ENCODE assay signal across 8 cellular contexts in genomic region chr1:40042337-40042736, GRCh38. TPM values are rescaled to one million over a fixed set of nuclear protein-coding genes. Genes with fewer than 3 reads are reported as not detected.
DNase-seq lines count a peak whose midpoint lies in the region; ATAC-seq, FAIRE-seq and TF ChIP-seq lines count a peak whose summit lies in the region.

No MANE protein-coding gene starts in this region.

- no peaks in the 10 kb centered on the region; the same call in 1 of the 2 replicates for H3K27me3 Mint-ChIP-seq in HFFc6 (ENCODE audit: insufficient read depth)

- CTCF ChIA-PET in A549 (lab: Yijun Ruan, JAX) = interaction anchor here (1.0 to 1.7 kb wide), 2 partner anchors 10 to 296 kb away, joined by 4 to 5 read pairs; no protein-coding TSS in a partner anchor
- CTCF ChIA-PET in K562 (lab: Yijun Ruan, JAX; ENCODE audit: low intra/inter-chr PET ratio) = no interaction called here

- H3K9me3 ChIP-seq in A549 = no peaks in the 10 kb centered on the region
- no peaks in the 10 kb centered on the region for H3K9me3 ChIP-seq in K562 (replicated peaks; ENCODE audit: control insufficient read depth, insufficient read depth, low read depth, low read length)
- no peaks in the 10 kb centered on the region for H3K9me3 ChIP-seq in mesodermal cell (ENCODE audit: control insufficient read depth, low read length)

- no peaks in the 10 kb centered on the region for H3K27me3 ChIP-seq in K562 (ENCODE audit: control insufficient read depth in 2 of 2, insufficient read depth in 2 of 2, low read length in 2 of 2)

- H3K79me2 ChIP-seq in K562 (ENCODE audit: control insufficient read depth, insufficient read depth, low read length) = peaks cover 66% of the 10 kb centered on the region

- no peaks in the 10 kb centered on the region for H3K9me3 Mint-ChIP-seq in HFFc6

- ATAC-seq in A549 = no peak
- ATAC-seq in K562 = no peak
- ATAC-seq in GM18873 (IDR thresholded peaks at IDR 0.05; ENCODE audit: low FRiP score, unreplicated experiment) = no peak

- WGBS in A549 (ENCODE audit: missing lambda C conversion rate) = 88% methylated on average over 4 of the region's 4 CpGs
- WGBS in K562 (ENCODE audit: insufficient coverage, low coverage, missing lambda C conversion rate) = 77% methylated on average over 4 of the region's 4 CpGs
- WGBS in mesodermal cell (ENCODE audit: insufficient coverage in 2 of 2), 2 experiments = 94 to 100% methylated on average over 1 to 4 of the region's 4 CpGs

- H2AFZ ChIP-seq in K562 (ENCODE audit: low read depth, low read length) = no peak overlapping the region

- no peak for FAIRE-seq in A549 (lab: Jason Lieb, UNC)
- no peak for FAIRE-seq in K562 (lab: Jason Lieb, UNC)

- POLR2A ChIA-PET in A549 (lab: Yijun Ruan, JAX) = no interaction called here
- POLR2A ChIA-PET in K562 (lab: Yijun Ruan, JAX) = interaction anchor here (0.6 to 6.2 kb wide), 6 partner anchors 10 to 615 kb away, joined by 3 to 72 read pairs (median 4); no protein-coding TSS in a partner anchor

- no peak for TF ChIP-seq CTCF in A549 (IDR thresholded peaks at IDR 0.05)
- TF ChIP-seq CTCF in HFFc6 (IDR thresholded peaks at IDR 0.05) = no peak
- TF ChIP-seq CTCF in K562 (IDR thresholded peaks at IDR 0.05 in 2 of 3, conservative IDR thresholded peaks at IDR 0.05 in 1 of 3; ENCODE audit: insufficient read depth in 2 of 3, low read depth in 1 of 3, low read length in 3 of 3) = no peak

- DNase-seq in A549 (ENCODE audit: low read depth in 1 of 2, low spot score in 1 of 2) = no peak
- DNase-seq in HFFc6 = no peak
- no peak for DNase-seq in K562 (ENCODE audit: extremely low read depth in 1 of 4, low spot score in 3 of 4)
- no peak for DNase-seq in NCI-H1436 treated with DMSO at 0.1 percent for 48 hours (lab: John Stamatoyannopoulos, UW)
- no peak for DNase-seq in foreskin melanocyte
- no peak for DNase-seq in HT-29 (ENCODE audit: low spot score)

- H3K36me3 ChIP-seq in K562 (ENCODE audit: control insufficient read depth, insufficient read depth, low read length) = peaks cover 42% of the 10 kb centered on the region
- H3K36me3 ChIP-seq in mesodermal cell (ENCODE audit: control insufficient read depth, insufficient read depth, low read length) = peaks cover 55% of the 10 kb centered on the region

- TF ChIP-seq RAD21 in A549 (conservative IDR thresholded peaks at IDR 0.05 in 1 of 2, IDR thresholded peaks at IDR 0.05 in 1 of 2) (no peak), K562 (CRISPR knock-in tag; conservative IDR thresholded peaks at IDR 0.05 in 1 of 2, IDR thresholded peaks at IDR 0.05 in 1 of 2) (no peak)

- peak overlapping the region; percentile 99; the same call in 1 of the 3 replicates for H3K4me3 ChIP-seq in A549
- peak overlapping the region; percentile 91 for H3K4me3 ChIP-seq in K562
- H3K4me3 ChIP-seq in mesodermal cell (ENCODE audit: extremely low read depth, insufficient read depth, low read length, poor library complexity, severe bottlenecking) = peak overlapping the region; percentile 99

- intact Hi-C loops in K562 (cut with micrococcal nuclease) = no loop called here

- H3K9ac ChIP-seq in K562 (ENCODE audit: insufficient read depth in 1 of 2, low read depth in 2 of 2, low read length in 2 of 2) = peak overlapping the region; percentile 56 to 99; a peak in 2 of 4 replicates

- BruUV-seq in K562 (replicated peaks; lab: Mats Ljungman, UMichigan) = no TSS peak

- H3K9me1 ChIP-seq in K562 (ENCODE audit: control insufficient read depth, insufficient read depth, low read length) = no peaks in the 10 kb centered on the region

- peaks cover 50% of the 10 kb centered on the region for H3K36me3 Mint-ChIP-seq in HFFc6 (ENCODE audit: low read depth)

- TF ChIP-seq POLR2A in A549 (IDR thresholded peaks at IDR 0.05; ENCODE audit: low read length) (no peak), K562 (conservative IDR thresholded peaks at IDR 0.05) (no peak; the same call in 1 of the 2 replicates)

- peak overlapping the region; percentile 99 for H3K27ac Mint-ChIP-seq in HFFc6

- peaks cover 31% of the 10 kb centered on the region for H3K4me1 ChIP-seq in A549
- peaks cover 29 to 51% of the 10 kb centered on the region in 2 experiments for H3K4me1 ChIP-seq in K562 (replicated peaks in 1 of 2; ENCODE audit: control insufficient read depth in 2 of 2, insufficient read depth in 2 of 2, low read length in 2 of 2)
- peaks cover 23% of the 10 kb centered on the region for H3K4me1 ChIP-seq in mesodermal cell (ENCODE audit: control insufficient read depth, insufficient read depth, low read length, poor library complexity, severe bottlenecking)

- in situ Hi-C loops in K562 (cut with MboI) = no loop called here

- TF ChIP-seq EP300 in A549 (IDR thresholded peaks at IDR 0.05) = no peak
- no peak for TF ChIP-seq EP300 in K562 (IDR thresholded peaks at IDR 0.05; ENCODE audit: low read length)

- no peaks in the 10 kb centered on the region; the same call in 1 of the 2 replicates for H4K20me1 ChIP-seq in K562 (replicated peaks; ENCODE audit: control insufficient read depth, insufficient read depth, low read length)

- H3K4me2 ChIP-seq in A549 = peak overlapping the region; percentile 99
- peak overlapping the region; percentile 64 for H3K4me2 ChIP-seq in K562 (ENCODE audit: insufficient read depth, low read length)

- peak overlapping the region; percentile 95 for H3K4me3 Mint-ChIP-seq in HFFc6

- H3K27ac ChIP-seq in A549 = no peak overlapping the region
- H3K27ac ChIP-seq in K562 (ENCODE audit: extremely low read depth, low read depth, low read length) = no peak overlapping the region
- no peak overlapping the region for H3K27ac ChIP-seq in mesodermal cell (ENCODE audit: low read depth, low read length, severe bottlenecking)

- peaks cover 74% of the 10 kb centered on the region for H3K4me1 Mint-ChIP-seq in HFFc6 (ENCODE audit: low read depth)

TF ChIP-seq in A549, 52 proteins besides CTCF, POLR2A, EP300 and RAD21 (continues in another document):
- no peak for TF ChIP-seq TP53 (CRISPR knock-in tag; IDR thresholded peaks at IDR 0.05)

RNA-seq across cellular contexts. Expression of gene CAP1, which starts 1.8 kb away (rescaled TPM):
- polyA plus RNA-seq in A549 (2011; rRNA removed) (258 and 274 TPM in 2 replicates), A549 (2017; fragmentation: RNase III; extraction: RNeasy Plus Mini Kit Qiagen cat#74134 plus additional on column Dnase treatment) (267 to 294 TPM (median 274 TPM) in 3 replicates), K562 (2011; rRNA removed) (485 and 488 TPM in 2 replicates), K562 (2014; fragmentation: Illumina TruSeq; extraction: Trizol) (310 and 337 TPM in 2 replicates), K562 (2014; fragmentation: Nextera tagmentation; extraction: Ambion mirVana) (100 to 1,000 TPM; 281 to 658 TPM), K562 (2014; rRNA removed) (269 and 277 TPM in 2 replicates)
- 131 and 150 TPM in 2 replicates for polyA plus RNA-seq in A549 (2012; cell fraction: cytosol; rRNA removed)
- 90.3 and 116 TPM in 2 replicates for polyA plus RNA-seq in A549 (2012; cell fraction: nucleus; rRNA removed)
- 135 and 165 TPM in 2 replicates for polyA minus RNA-seq in A549 (2011; rRNA and poly(A)+ RNA removed)
- 100 to 1,000 TPM; 665 to 743 (median 688) TPM for total RNA-seq in HFFc6 (2021; fragmentation: NEBNext Ultra II Directional; extraction: Animal tissue kit (Norgen Biotek cat#: 25700))
- 173 and 189 TPM in 2 replicates for total RNA-seq in K562 (2011; cell fraction: chromatin; rRNA removed; ENCODE audit: low replicate concordance)
- 98.9 and 116 TPM in 2 replicates for total RNA-seq in K562 (2011; cell fraction: nucleolus; rRNA removed)
- total RNA-seq in K562 (2011; cell fraction: nucleoplasm; rRNA removed) = 132 and 136 TPM in 2 replicates
- total RNA-seq in K562 (2014; rRNA removed) (230 and 251 TPM in 2 replicates), K562 (2014; rRNA removed; fragmentation: Illumina TruSeq; extraction: Trizol) (271 and 311 TPM in 2 replicates), K562 (2015; rRNA removed; fragmentation: Illumina TruSeq; extraction: Trizol) (270 and 271 TPM in 2 replicates), K562 (2021) (322 and 339 TPM in 2 replicates)
- 203 and 329 TPM in 2 replicates for polyA plus RNA-seq in K562 (2011; cell fraction: cytosol; rRNA removed)
- polyA plus RNA-seq in K562 (2011; cell fraction: nucleus; rRNA removed) = 186 and 410 TPM in 2 replicates
- polyA plus RNA-seq in K562 (2012) = 338 and 462 TPM in 2 replicates
- 462 and 519 TPM in 2 replicates for polyA minus RNA-seq in K562 (2011; rRNA and poly(A)+ RNA removed)
- 151 and 156 TPM in 2 replicates for polyA minus RNA-seq in K562 (2011; cell fraction: cytosol; rRNA and poly(A)+ RNA removed)
- polyA minus RNA-seq in K562 (2011; cell fraction: nucleus; rRNA and poly(A)+ RNA removed) = 47.5 and 121 TPM in 2 replicates
- 425 TPM for polyA plus RNA-seq in mesodermal cell (2013, experiment 1 of 2)
- polyA plus RNA-seq in mesodermal cell (2013, experiment 2 of 2) = 375 TPM
- 169 and 180 TPM in 2 replicates for total RNA-seq in HT-29 (2014; rRNA removed; shearing (Covaris generic))

RNA-seq across cellular contexts. Expression of gene PPT1, which starts 54.7 kb away (rescaled TPM):
- polyA plus RNA-seq in A549 (2011; rRNA removed) = 40.2 and 64.3 TPM in 2 replicates
- 14.6 and 18.1 TPM in 2 replicates for polyA plus RNA-seq in A549 (2012; cell fraction: cytosol; rRNA removed)
- 11.3 and 12.4 TPM in 2 replicates for polyA plus RNA-seq in A549 (2012; cell fraction: nucleus; rRNA removed)
- polyA plus RNA-seq in A549 (2017; fragmentation: RNase III; extraction: RNeasy Plus Mini Kit Qiagen cat#74134 plus additional on column Dnase treatment) = 55.9 to 57.2 TPM (median 56.7 TPM) in 3 replicates
- polyA minus RNA-seq in A549 (2011; rRNA and poly(A)+ RNA removed) = 31.2 and 39.1 TPM in 2 replicates
- total RNA-seq in HFFc6 (2021; fragmentation: NEBNext Ultra II Directional; extraction: Animal tissue kit (Norgen Biotek cat#: 25700)) = 10 to 100 TPM; 73.1 to 88.8 (median 82.5) TPM
- total RNA-seq in K562 (2011; cell fraction: chromatin; rRNA removed; ENCODE audit: low replicate concordance) = 49.5 and 58.1 TPM in 2 replicates
- 88.6 and 90.7 TPM in 2 replicates for total RNA-seq in K562 (2011; cell fraction: nucleolus; rRNA removed)
- 115 and 166 TPM in 2 replicates for total RNA-seq in K562 (2011; cell fraction: nucleoplasm; rRNA removed)
- total RNA-seq in K562 (2014; rRNA removed) = 72.2 and 83.6 TPM in 2 replicates
- 131 and 149 TPM in 2 replicates for total RNA-seq in K562 (2014; rRNA removed; fragmentation: Illumina TruSeq; extraction: Trizol)
- 143 and 151 TPM in 2 replicates for total RNA-seq in K562 (2015; rRNA removed; fragmentation: Illumina TruSeq; extraction: Trizol)
- 106 and 108 TPM in 2 replicates for total RNA-seq in K562 (2021)
- 115 and 145 TPM in 2 replicates for polyA plus RNA-seq in K562 (2011; rRNA removed)
- polyA plus RNA-seq in K562 (2011; cell fraction: cytosol; rRNA removed) = 69.3 and 74.9 TPM in 2 replicates
- polyA plus RNA-seq in K562 (2011; cell fraction: nucleus; rRNA removed) = 35.7 and 37.4 TPM in 2 replicates
- 106 and 119 TPM in 2 replicates for polyA plus RNA-seq in K562 (2012)
- polyA plus RNA-seq in K562 (2014; fragmentation: Illumina TruSeq; extraction: Trizol) = 215 and 230 TPM in 2 replicates
- 100 to 1,000 TPM; 197 to 285 TPM for polyA plus RNA-seq in K562 (2014; fragmentation: Nextera tagmentation; extraction: Ambion mirVana)
- 78.7 and 90.5 TPM in 2 replicates for polyA plus RNA-seq in K562 (2014; rRNA removed)
- 101 and 103 TPM in 2 replicates for polyA minus RNA-seq in K562 (2011; rRNA and poly(A)+ RNA removed)
- polyA minus RNA-seq in K562 (2011; cell fraction: cytosol; rRNA and poly(A)+ RNA removed) = 40.2 and 70.7 TPM in 2 replicates
- polyA minus RNA-seq in K562 (2011; cell fraction: nucleus; rRNA and poly(A)+ RNA removed) = 5.7 and 10.7 TPM in 2 replicates
- 115 TPM for polyA plus RNA-seq in mesodermal cell (2013, experiment 1 of 2)
- polyA plus RNA-seq in mesodermal cell (2013, experiment 2 of 2) = 96.1 TPM
- total RNA-seq in HT-29 (2014; rRNA removed; shearing (Covaris generic)) = 56.2 and 67.0 TPM in 2 replicates
